In genomic region chr3:12833226-12834161, GRCh38 we compare ENCODE assay signal across 13 cellular contexts. TPM values are rescaled to one million over a fixed set of nuclear protein-coding genes. Genes with fewer than 3 reads are reported as not detected.
A peak's percentile ranks its signal among the peaks of the same experiment; 100 is the strongest.
DNase-seq lines count a peak whose midpoint lies in the region; ATAC-seq, FAIRE-seq and TF ChIP-seq lines count a peak whose summit lies in the region.
"Had no signal": no experiment of that assay in that cellular context is flagged by ENCODE, and none has a peak within 500 bp of the region (broad histone marks: within the 10 kb centered on the region; RNA-seq: fewer than 3 reads in every experiment).

No MANE protein-coding gene starts in this region.

- H3K9me3 ChIP-seq in endothelial cell of umbilical vein (replicated peaks; ENCODE audit: control insufficient read depth, insufficient read depth, low read length): no peaks in the 10 kb centered on the region
- no peaks in the 10 kb centered on the region for H3K9me3 ChIP-seq in upper lobe of right lung
- H3K9me3 ChIP-seq: esophagus squamous epithelium had no signal

- H3K27ac Mint-ChIP-seq in stimulated activated naive CD8-positive, alpha-beta T cell treated with anti-CD3 and anti-CD28 coated beads, Interleukin-15, Interleukin-2, amounts not matched to agents 100 ng/mL and 50 ng/mL, for 24 hours: peak overlapping the region; percentile 79
- H3K27ac Mint-ChIP-seq: T-helper 1 cell treated with Interleukin-12 subunit alpha and Interleukin-12 subunit beta and Interleukin-4 antibody, amounts not matched to agents 30 μg/mL and 1 μg/mL, for 36 hours had no signal

- H3K36me3 ChIP-seq in endothelial cell of umbilical vein (ENCODE audit: control insufficient read depth in 2 of 2, extremely low read depth in 1 of 2, insufficient read depth in 2 of 2, low read length in 2 of 2) (peaks cover 41 to 48% of the 10 kb centered on the region in 2 experiments), upper lobe of right lung (peaks cover 78% of the 10 kb centered on the region)

- H4K20me1 ChIP-seq in endothelial cell of umbilical vein (replicated peaks; ENCODE audit: control insufficient read depth, extremely low read depth, insufficient read depth, low read length): peaks cover 9% of the 10 kb centered on the region

- no peaks in the 10 kb centered on the region for H3K9me3 Mint-ChIP-seq in stimulated activated naive CD8-positive, alpha-beta T cell treated with anti-CD3 and anti-CD28 coated beads, Interleukin-15, Interleukin-2, amounts not matched to agents 100 ng/mL and 50 ng/mL, for 24 hours
- H3K9me3 Mint-ChIP-seq: brain; T-helper 1 cell treated with Interleukin-12 subunit alpha and Interleukin-12 subunit beta and Interleukin-4 antibody, amounts not matched to agents 30 μg/mL and 1 μg/mL, for 36 hours had no signal

- peaks cover 27% of the 10 kb centered on the region for H3K4me1 Mint-ChIP-seq in stimulated activated naive CD8-positive, alpha-beta T cell treated with anti-CD3 and anti-CD28 coated beads, Interleukin-15, Interleukin-2, amounts not matched to agents 100 ng/mL and 50 ng/mL, for 24 hours (ENCODE audit: low read depth)

- H3K27me3 ChIP-seq in endothelial cell of umbilical vein (ENCODE audit: control insufficient read depth in 2 of 2, insufficient read depth in 2 of 2, low read length in 2 of 2): no peaks in the 10 kb centered on the region
- H3K27me3 ChIP-seq in upper lobe of right lung: no peaks in the 10 kb centered on the region
- H3K27me3 ChIP-seq: esophagus squamous epithelium had no signal

- DNase-seq in stimulated activated naive CD8-positive, alpha-beta T cell treated with anti-CD3 and anti-CD28 coated beads, Interleukin-15, Interleukin-2, amounts not matched to agents 100 U/mL and 50 U/mL, for 24 hours: no peak
- DNase-seq in NCI-H526 treated with DMSO at 0.1 percent for 48 hours (lab: John Stamatoyannopoulos, UW) (peak; percentile 3), endothelial cell of umbilical vein (ENCODE audit: low read depth, low spot score) (no peak), upper lobe of right lung (no peak), NCI-H2107 treated with DMSO at 0.1 percent for 48 hours (lab: John Stamatoyannopoulos, UW; ENCODE audit: unreplicated experiment) (no peak)
- DNase-seq: esophagus squamous epithelium, NCI-H1436 treated with DMSO at 0.1 percent for 48 hours had no signal

- dilution Hi-C loops in endothelial cell of umbilical vein (cut with MboI; ENCODE audit: extremely low pct_ligation_motif_present, low sequenced_read_pairs): no loop called here

- FAIRE-seq in endothelial cell of umbilical vein (lab: Jason Lieb, UNC): no peak
- FAIRE-seq: keratinocyte had no signal

- no peak overlapping the region for H3K4me2 ChIP-seq in endothelial cell of umbilical vein (ENCODE audit: insufficient read depth, low read length)

- no peak overlapping the region for H2AFZ ChIP-seq in endothelial cell of umbilical vein (ENCODE audit: low read depth, low read length)

- peaks cover 31% of the 10 kb centered on the region for H3K79me2 ChIP-seq in endothelial cell of umbilical vein (ENCODE audit: control insufficient read depth, insufficient read depth, low read length)

- H3K4me3 Mint-ChIP-seq in stimulated activated naive CD8-positive, alpha-beta T cell treated with anti-CD3 and anti-CD28 coated beads, Interleukin-15, Interleukin-2, amounts not matched to agents 100 ng/mL and 50 ng/mL, for 24 hours: peak overlapping the region; percentile 26
- H3K4me3 Mint-ChIP-seq: brain; T-helper 1 cell treated with Interleukin-12 subunit alpha and Interleukin-12 subunit beta and Interleukin-4 antibody, amounts not matched to agents 30 μg/mL and 1 μg/mL, for 36 hours had no signal

- CTCF ChIA-PET in endothelial cell of umbilical vein (lab: Charles Lee): interaction anchor here (1.5 to 3.1 kb wide), 2 partner anchors 8 to 10 kb away, joined by 4 to 15 read pairs; partner anchors contain the start of gene RPL32

- no TSS peak for BruUV-seq in endothelial cell of umbilical vein (replicated peaks; lab: Mats Ljungman, UMichigan)

- intact Hi-C loops in endothelial cell of umbilical vein (cut with micrococcal nuclease): no loop called here
- intact Hi-C loops in upper lobe of right lung (cut with DNase I): no loop called here

- ATAC-seq in stimulated activated naive CD8-positive, alpha-beta T cell treated with anti-CD3 and anti-CD28 coated beads, Interleukin-15, Interleukin-2, amounts not matched to agents 100 U/mL and 50 U/mL, for 24 hours: no peak
- ATAC-seq in upper lobe of right lung: peak; percentile 15
- no peak for ATAC-seq in esophagus mucosa
- ATAC-seq in HG03139 (IDR thresholded peaks at IDR 0.05; ENCODE audit: unreplicated experiment): no peak

- POLR2A ChIA-PET in endothelial cell of umbilical vein (lab: Charles Lee): interaction anchor here (0.5 to 1.9 kb wide), 2 partner anchors 8 to 134 kb away, joined by 4 to 6 read pairs; partner anchors contain the start of gene RPL32

- TF ChIP-seq CTCF in endothelial cell of umbilical vein (IDR thresholded peaks at IDR 0.05; ENCODE audit: extremely low read depth in 1 of 2, insufficient read depth in 1 of 2, low read depth in 1 of 2, low read length in 2 of 2) (no peak), upper lobe of right lung (IDR thresholded peaks at IDR 0.05) (no peak)

- no peak overlapping the region for H3K9ac ChIP-seq in endothelial cell of umbilical vein (replicated peaks; ENCODE audit: extremely low read depth, insufficient read depth, low read length)

- no peak overlapping the region for H3K27ac ChIP-seq in endothelial cell of umbilical vein (ENCODE audit: insufficient read depth, low read depth, low read length)
- H3K27ac ChIP-seq in upper lobe of right lung: no peak overlapping the region
- H3K27ac ChIP-seq: esophagus squamous epithelium had no signal

- TF ChIP-seq POLR2A in endothelial cell of umbilical vein (IDR thresholded peaks at IDR 0.05; ENCODE audit: low read depth, low read length): peak; percentile 34

- H3K36me3 Mint-ChIP-seq in stimulated activated naive CD8-positive, alpha-beta T cell treated with anti-CD3 and anti-CD28 coated beads, Interleukin-15, Interleukin-2, amounts not matched to agents 100 ng/mL and 50 ng/mL, for 24 hours (ENCODE audit: low read depth): peaks cover 76% of the 10 kb centered on the region

- H3K4me3 ChIP-seq in endothelial cell of umbilical vein (replicated peaks in 1 of 3; ENCODE audit: insufficient read depth in 1 of 3, low read depth in 1 of 3, low read length in 3 of 3) (no peak overlapping the region), upper lobe of right lung (no peak overlapping the region)
- H3K4me3 ChIP-seq: esophagus squamous epithelium had no signal

- H3K4me1 ChIP-seq in endothelial cell of umbilical vein (ENCODE audit: control insufficient read depth, extremely low read depth, insufficient read depth, low read length) (peaks cover 16% of the 10 kb centered on the region), upper lobe of right lung (peaks cover 7% of the 10 kb centered on the region)

- no peaks in the 10 kb centered on the region for H3K9me1 ChIP-seq in endothelial cell of umbilical vein (replicated peaks; ENCODE audit: control insufficient read depth, extremely low read depth, insufficient read depth, low read length)

- no peaks in the 10 kb centered on the region for H3K27me3 Mint-ChIP-seq in stimulated activated naive CD8-positive, alpha-beta T cell treated with anti-CD3 and anti-CD28 coated beads, Interleukin-15, Interleukin-2, amounts not matched to agents 100 ng/mL and 50 ng/mL, for 24 hours
- H3K27me3 Mint-ChIP-seq: brain had no signal

TF ChIP-seq in endothelial cell of umbilical vein, 7 proteins besides CTCF, POLR2A, EP300 and RAD21:
- TF ChIP-seq GATA2 (IDR thresholded peaks at IDR 0.05; ENCODE audit: insufficient read depth, insufficient read length, low read depth, low read length) (no peak), FOS (IDR thresholded peaks at IDR 0.05; ENCODE audit: borderline replicate concordance, insufficient read depth, low read length) (no peak), POLR2AphosphoS5 (IDR thresholded peaks at IDR 0.05; ENCODE audit: insufficient read depth, low read depth, low read length) (no peak), EZH2 (IDR thresholded peaks at IDR 0.05; ENCODE audit: borderline replicate concordance, low read depth, low read length, severe bottlenecking) (no peak), JUN (IDR thresholded peaks at IDR 0.05; ENCODE audit: borderline replicate concordance, insufficient read depth, insufficient read length, low read depth) (no peak), MAX (IDR thresholded peaks at IDR 0.05; ENCODE audit: insufficient read depth, insufficient read length) (no peak), MYC (IDR thresholded peaks at IDR 0.05; ENCODE audit: low read depth, low read length) (no peak)

RNA-seq across cellular contexts. Expression of gene RPL32, which starts 7.9 kb away (rescaled TPM):
- total RNA-seq in endothelial cell of umbilical vein (1,569 and 1,588 TPM in 2 replicates), upper lobe of right lung (1,191 TPM), esophagus mucosa (1,705 TPM)
- polyA plus RNA-seq in endothelial cell of umbilical vein: 1,075 and 1,147 TPM in 2 replicates
- 2,635 and 2,809 TPM in 2 replicates for polyA plus RNA-seq in endothelial cell of umbilical vein (2011; cell fraction: cytosol; rRNA removed)
- polyA plus RNA-seq in endothelial cell of umbilical vein (2011; cell fraction: nucleus; rRNA removed): 625 and 809 TPM in 2 replicates
- polyA plus RNA-seq in endothelial cell of umbilical vein (2012): 2,664 and 2,727 TPM in 2 replicates
- polyA minus RNA-seq in endothelial cell of umbilical vein: 900 and 946 TPM in 2 replicates
- 1,391 TPM for polyA minus RNA-seq in endothelial cell of umbilical vein (2011; cell fraction: cytosol; rRNA and poly(A)+ RNA removed)
- 141 and 162 TPM in 2 replicates for polyA minus RNA-seq in endothelial cell of umbilical vein (2011; cell fraction: nucleus; rRNA and poly(A)+ RNA removed)

RNA-seq across cellular contexts. Expression of gene CAND2, which starts 37.0 kb away (rescaled TPM):
- total RNA-seq in endothelial cell of umbilical vein: 11.0 and 12.4 TPM in 2 replicates
- polyA plus RNA-seq in endothelial cell of umbilical vein: 7.1 and 8.6 TPM in 2 replicates
- polyA plus RNA-seq in endothelial cell of umbilical vein (2011; cell fraction: cytosol; rRNA removed): 5.2 and 6.7 TPM in 2 replicates
- 10.1 and 14.5 TPM in 2 replicates for polyA plus RNA-seq in endothelial cell of umbilical vein (2011; cell fraction: nucleus; rRNA removed)
- polyA plus RNA-seq in endothelial cell of umbilical vein (2012): 1.7 and 2.8 TPM in 2 replicates
- 14.8 and 16.5 TPM in 2 replicates for polyA minus RNA-seq in endothelial cell of umbilical vein
- polyA minus RNA-seq in endothelial cell of umbilical vein (2011; cell fraction: cytosol; rRNA and poly(A)+ RNA removed): not detected
- polyA minus RNA-seq in endothelial cell of umbilical vein (2011; cell fraction: nucleus; rRNA and poly(A)+ RNA removed): 7.8 and 9.7 TPM in 2 replicates
- total RNA-seq in upper lobe of right lung: 7.8 TPM
- total RNA-seq in esophagus mucosa: 1.1 TPM
